Comparison of ENCODE assay signal across 13 cellular contexts in the genomic region with DNA sequence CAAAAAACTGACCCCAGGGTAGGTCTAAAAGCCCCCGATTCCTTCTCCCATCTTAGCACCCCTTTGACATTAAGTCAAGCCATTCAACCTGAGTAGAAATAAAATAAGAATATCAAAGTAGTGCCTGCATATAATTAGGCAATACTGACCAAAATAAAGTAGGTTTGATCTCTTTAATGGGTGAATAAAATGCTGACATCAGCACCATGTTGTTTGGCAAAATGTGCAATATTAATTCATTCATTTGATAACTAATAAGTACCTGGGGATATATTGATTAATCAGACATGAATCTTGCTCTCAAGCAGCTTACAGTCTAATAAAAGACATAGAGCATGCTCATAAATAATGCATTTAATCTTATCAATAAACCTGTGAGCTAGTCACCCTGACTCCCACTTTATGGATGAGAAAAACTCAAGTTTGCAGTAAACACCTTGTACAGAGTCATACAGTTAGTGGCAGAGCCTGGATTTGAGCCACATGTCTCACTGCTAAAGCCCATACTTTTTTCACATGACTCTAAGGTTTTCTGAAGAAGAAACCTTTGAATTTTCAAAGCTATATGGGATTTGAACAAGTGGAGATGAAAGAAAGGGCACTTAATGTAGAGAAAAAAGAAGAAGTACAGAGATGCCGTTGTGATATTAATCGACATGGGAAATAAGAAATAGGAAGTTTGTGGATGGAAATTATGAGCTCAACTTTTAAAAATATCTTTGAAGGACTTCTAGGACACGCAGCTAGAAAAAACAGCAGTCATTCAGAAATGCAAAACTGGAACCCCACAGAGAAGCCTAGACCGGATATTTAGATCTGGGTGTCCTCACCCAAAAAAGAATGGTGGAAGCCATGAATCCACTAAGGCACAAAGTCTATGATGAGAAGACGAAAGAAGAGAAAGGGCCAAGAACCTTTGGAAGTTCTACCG.
DNase-seq lines count a peak whose midpoint lies in the region; ATAC-seq and TF ChIP-seq lines count a peak whose summit lies in the region.
"Had no signal": no experiment of that assay in that cellular context is flagged by ENCODE, and none has a peak within 500 bp of the region (broad histone marks: within the 10 kb centered on the region; RNA-seq: fewer than 3 reads in every experiment).

No MANE protein-coding gene starts in this region.

- H3K27ac ChIP-seq in heart left ventricle, result peak overlapping the region in 8 of 12 donors; percentile 2 to 82 (median 46)
- no peak overlapping the region for H3K27ac ChIP-seq in tibial nerve
- H3K27ac ChIP-seq in esophagus squamous epithelium, result peak overlapping the region in 2 of 4 donors; percentile 27 to 39

- no peaks in the 10 kb centered on the region for H3K27me3 Mint-ChIP-seq in central memory CD8-positive, alpha-beta T cell

- intact Hi-C loops in heart left ventricle (cut with DNase I) (no loop called here), cardiac septum (cut with DNase I) (no loop called here), esophagus squamous epithelium (cut with DNase I) (no loop called here)

- TF ChIP-seq POLR2A in heart left ventricle (IDR thresholded peaks at IDR 0.05) (no peak), tibial nerve (IDR thresholded peaks at IDR 0.05) (no peak), esophagus squamous epithelium (IDR thresholded peaks at IDR 0.05) (no peak)

- peak overlapping the region; percentile 54 for H3K27ac Mint-ChIP-seq in central memory CD8-positive, alpha-beta T cell (ENCODE audit: low read depth)
- H3K27ac Mint-ChIP-seq: mesothelial cell of epicardium had no signal

- peaks cover 6% of the 10 kb centered on the region for H3K9me3 Mint-ChIP-seq in central memory CD8-positive, alpha-beta T cell

- H3K36me3 Mint-ChIP-seq in central memory CD8-positive, alpha-beta T cell (ENCODE audit: insufficient read depth), result no peaks in the 10 kb centered on the region

- H3K27me3 ChIP-seq in heart left ventricle (no peaks in the 10 kb centered on the region), tibial nerve (no peaks in the 10 kb centered on the region), esophagus squamous epithelium (no peaks in the 10 kb centered on the region)

- no peak overlapping the region for H3K4me3 ChIP-seq in heart left ventricle
- no peak overlapping the region for H3K4me3 ChIP-seq in tibial nerve
- H3K4me3 ChIP-seq in esophagus squamous epithelium, result no peak overlapping the region

- peak in 2 of 4 donors; percentile 36 to 39 for ATAC-seq in heart left ventricle
- ATAC-seq in central memory CD8-positive, alpha-beta T cell (replicated peaks; ENCODE audit: extremely low read depth, poor library complexity, severe bottlenecking), result no peak

- DNase-seq in heart left ventricle (no peak), cardiac septum (ENCODE audit: low spot score) (no peak), NAMALWA (ENCODE audit: low spot score) (peak; percentile 47), tibial nerve (ENCODE audit: low spot score in 2 of 2) (no peak), NCI-H1694 treated with DMSO at 0.1 percent for 48 hours (lab: John Stamatoyannopoulos, UW) (no peak), esophagus squamous epithelium (lab: John Stamatoyannopoulos, UW) (no peak)
- DNase-seq in central memory CD8-positive, alpha-beta T cell (ENCODE audit: low spot score in 2 of 2), result no peak
- DNase-seq in stimulated activated CD4-positive, alpha-beta T cell treated with anti-CD3 and anti-CD28 coated beads, Interleukin-1b, Interleukin-23, amount 100 ng/mL, for 48 hours, result no peak
- DNase-seq: activated CD4-positive, alpha-beta T cell treated with anti-CD3 and anti-CD28 coated beads for 4 hours; amniotic stem cell; effector CD8-positive, alpha-beta T cell; NCI-H2171 treated with DMSO at 0.1 percent for 48 hours had no signal

- no peaks in the 10 kb centered on the region for H3K36me3 ChIP-seq in heart left ventricle
- no peaks in the 10 kb centered on the region for H3K36me3 ChIP-seq in tibial nerve
- no peaks in the 10 kb centered on the region for H3K36me3 ChIP-seq in esophagus squamous epithelium

- TF ChIP-seq CTCF in heart left ventricle (IDR thresholded peaks at IDR 0.05) (no peak), tibial nerve (IDR thresholded peaks at IDR 0.05) (no peak), esophagus squamous epithelium (IDR thresholded peaks at IDR 0.05) (no peak)

- H3K4me1 ChIP-seq in heart left ventricle (peaks cover 0 to 30% (median 7%) of the 10 kb centered on the region in 12 donors), tibial nerve (no peaks in the 10 kb centered on the region), esophagus squamous epithelium (no peaks in the 10 kb centered on the region)

- peaks cover 6% of the 10 kb centered on the region for H3K4me1 Mint-ChIP-seq in central memory CD8-positive, alpha-beta T cell
- H3K4me1 Mint-ChIP-seq: mesothelial cell of epicardium had no signal

- TF ChIP-seq EP300 in tibial nerve (IDR thresholded peaks at IDR 0.05), result peak; percentile 23 to 39

- H3K9me3 ChIP-seq in heart left ventricle (peaks cover 0 to 6% (median 0%) of the 10 kb centered on the region in 12 donors), tibial nerve (peaks cover 0 to 4% (median 0%) of the 10 kb centered on the region in 4 donors), esophagus squamous epithelium (peaks cover 0 to 6% (median 5%) of the 10 kb centered on the region in 3 donors)

- 53 to 57% (median 55%) methylated on average over 7 of the region's 7 CpGs for WGBS in heart left ventricle, 4 donors
- 64 to 66% methylated on average over 7 of the region's 7 CpGs for WGBS in tibial nerve, 2 donors
- 61 to 69% methylated on average over 7 of the region's 7 CpGs for WGBS in esophagus squamous epithelium, 2 donors

- H3K4me3 Mint-ChIP-seq in central memory CD8-positive, alpha-beta T cell, result no peak overlapping the region
- H3K4me3 Mint-ChIP-seq: mesothelial cell of epicardium had no signal

Comparison
In these comparisons a context has a peak if more than half of its experiments do, and no peak if none do; other contexts are left out.
1. H3K27ac ChIP-seq: peak in heart left ventricle (8 of 12); none in tibial nerve (0 of 4).